ENCODE assay signal across 1 cellular context in genomic region chr12:107760207-107760816, GRCh38.
TF ChIP-seq lines count a peak whose summit lies in the region.

No MANE protein-coding gene starts in this region.

TF ChIP-seq in HEK293, 187 proteins besides CTCF, POLR2A, EP300 and RAD21 (continued from another document):
- TF ChIP-seq ZNF18 (tag by site-specific recombination; IDR thresholded peaks at IDR 0.05): no peak
- no peak for TF ChIP-seq ZNF629 (tag by site-specific recombination; IDR thresholded peaks at IDR 0.05)
- no peak for TF ChIP-seq ZNF146 (tag by site-specific recombination; IDR thresholded peaks at IDR 0.05)
- no peak for TF ChIP-seq ZNF677 (tag by site-specific recombination; IDR thresholded peaks at IDR 0.05)
- no peak for TF ChIP-seq ZFP69B (tag by site-specific recombination; IDR thresholded peaks at IDR 0.05)
- no peak for TF ChIP-seq ZNF23 (tag by site-specific recombination; IDR thresholded peaks at IDR 0.05; ENCODE audit: borderline replicate concordance)
- TF ChIP-seq PRDM6 (tag by site-specific recombination; IDR thresholded peaks at IDR 0.05): no peak
- TF ChIP-seq ZNF449 (tag by site-specific recombination; IDR thresholded peaks at IDR 0.05): 0 out of 2 replicates have a peak, but pooled peaks have one; percentile 9
- no peak for TF ChIP-seq ZNF776 (tag by site-specific recombination; IDR thresholded peaks at IDR 0.05; ENCODE audit: borderline replicate concordance)
- no peak for TF ChIP-seq ZNF670 (tag by site-specific recombination; IDR thresholded peaks at IDR 0.05; ENCODE audit: low read depth)
- TF ChIP-seq ZXDB (tag by site-specific recombination; IDR thresholded peaks at IDR 0.05): peak; percentile 93
- TF ChIP-seq WT1 (tag by site-specific recombination; IDR thresholded peaks at IDR 0.05): no peak
- TF ChIP-seq ZNF530 (tag by site-specific recombination; IDR thresholded peaks at IDR 0.05; ENCODE audit: low read depth): no peak
- TF ChIP-seq ZNF221 (tag by site-specific recombination; IDR thresholded peaks at IDR 0.05; ENCODE audit: borderline replicate concordance): no peak
- no peak for TF ChIP-seq ZNF292 (tag by site-specific recombination; IDR thresholded peaks at IDR 0.05; ENCODE audit: borderline replicate concordance, low read depth)
- no peak for TF ChIP-seq ZNF112 (tag by site-specific recombination; IDR thresholded peaks at IDR 0.05)
- TF ChIP-seq KLF10 (tag by site-specific recombination; IDR thresholded peaks at IDR 0.05): no peak
- TF ChIP-seq ZBTB17 (tag by site-specific recombination; IDR thresholded peaks at IDR 0.05): no peak
- no peak for TF ChIP-seq ZBTB8A (tag by site-specific recombination; IDR thresholded peaks at IDR 0.05)
- no peak for TF ChIP-seq ZSCAN5A (tag by site-specific recombination; IDR thresholded peaks at IDR 0.05)
- no peak for TF ChIP-seq ZNF558 (tag by site-specific recombination; IDR thresholded peaks at IDR 0.05)
- no peak for TF ChIP-seq ZNF366 (tag by site-specific recombination; conservative IDR thresholded peaks at IDR 0.05)
- no peak for TF ChIP-seq ZNF610 (tag by site-specific recombination; IDR thresholded peaks at IDR 0.05; ENCODE audit: borderline replicate concordance)
- no peak for TF ChIP-seq ZNF433 (tag by site-specific recombination; IDR thresholded peaks at IDR 0.05; ENCODE audit: low read depth)
- no peak for TF ChIP-seq INSM2 (tag by site-specific recombination; IDR thresholded peaks at IDR 0.05)
- no peak for TF ChIP-seq ZNF701 (tag by site-specific recombination; IDR thresholded peaks at IDR 0.05)
- peak; percentile 31; the same call in 1 of the 2 replicates for TF ChIP-seq ZNF501 (tag by site-specific recombination; IDR thresholded peaks at IDR 0.05)
- no peak for TF ChIP-seq ZNF658 (tag by site-specific recombination; IDR thresholded peaks at IDR 0.05)
- TF ChIP-seq RBAK (tag by site-specific recombination; IDR thresholded peaks at IDR 0.05): no peak
- peak; percentile 85 for TF ChIP-seq SCRT2 (tag by site-specific recombination; IDR thresholded peaks at IDR 0.05)
- no peak for TF ChIP-seq ZNF248 (tag by site-specific recombination; IDR thresholded peaks at IDR 0.05)
- TF ChIP-seq ZNF692 (tag by site-specific recombination; IDR thresholded peaks at IDR 0.05): no peak
- no peak for TF ChIP-seq ZNF19 (tag by site-specific recombination; IDR thresholded peaks at IDR 0.05; ENCODE audit: low read depth)
- no peak for TF ChIP-seq ZNF544 (tag by site-specific recombination; IDR thresholded peaks at IDR 0.05)
- TF ChIP-seq ZBTB11 (tag by site-specific recombination; conservative IDR thresholded peaks at IDR 0.05; ENCODE audit: low read depth): no peak
- peak; percentile 32; the same call in 1 of the 2 replicates for TF ChIP-seq ZEB2 (tag by site-specific recombination; IDR thresholded peaks at IDR 0.05)
- TF ChIP-seq ZNF488 (tag by site-specific recombination; IDR thresholded peaks at IDR 0.05): no peak
- peak; percentile 74; the same call in 1 of the 2 replicates for TF ChIP-seq PATZ1 (tag by site-specific recombination; IDR thresholded peaks at IDR 0.05)
- no peak for TF ChIP-seq ZNF426 (tag by site-specific recombination; IDR thresholded peaks at IDR 0.05)
- TF ChIP-seq ZNF16 (tag by site-specific recombination; IDR thresholded peaks at IDR 0.05; ENCODE audit: low read depth): no peak
- TF ChIP-seq ZIC2 (tag by site-specific recombination; IDR thresholded peaks at IDR 0.05): no peak
